ENCODE assay signal across 14 cellular contexts in genomic region chr2:146321175-146321574, GRCh38.
DNase-seq lines count a peak whose midpoint lies in the region; ATAC-seq and TF ChIP-seq lines count a peak whose summit lies in the region.
"Had no signal": no experiment of that assay in that cellular context is flagged by ENCODE, and none has a peak within 500 bp of the region (broad histone marks: within the 10 kb centered on the region; RNA-seq: fewer than 3 reads in every experiment).

No MANE protein-coding gene starts in this region.

- H3K9me3 ChIP-seq in neuron (ENCODE audit: low read length), result no peaks in the 10 kb centered on the region
- H3K9me3 ChIP-seq: heart left ventricle had no signal

- H3K4me3 ChIP-seq in fibroblast of mammary gland (ENCODE audit: control insufficient read depth, low read depth, low read length) (no peak overlapping the region), neuron (ENCODE audit: low read length) (no peak overlapping the region)
- H3K4me3 ChIP-seq: heart left ventricle had no signal

- H3K4me1 ChIP-seq in neuron (ENCODE audit: insufficient read depth, low read length), result peaks cover 16% of the 10 kb centered on the region
- H3K4me1 ChIP-seq: heart left ventricle had no signal

- TF ChIP-seq CTCF in WTC11 (IDR thresholded peaks at IDR 0.05), result no peak
- TF ChIP-seq CTCF in fibroblast of mammary gland (conservative IDR thresholded peaks at IDR 0.05; ENCODE audit: control insufficient read depth, insufficient read depth, low read depth, low read length), result no peak

- H3K27me3 ChIP-seq in neuron (ENCODE audit: insufficient read depth, low read length), result no peaks in the 10 kb centered on the region
- H3K27me3 ChIP-seq: heart left ventricle had no signal

- H3K27ac Mint-ChIP-seq in WTC11, result no peak overlapping the region
- H3K27ac Mint-ChIP-seq in activated naive CD4-positive, alpha-beta T cell treated with anti-CD3 and anti-CD28 coated beads, Interleukin-2, amount 10 ng/mL, durations not matched to agents 7 days and 5 days, result no peak overlapping the region
- H3K27ac Mint-ChIP-seq: activated naive CD8-positive, alpha-beta T cell treated with anti-CD3 and anti-CD28 coated beads, Interleukin-2, amount 10 ng/mL, durations not matched to agents 7 days and 5 days had no signal

- H3K4me3 Mint-ChIP-seq in WTC11, result no peak overlapping the region
- H3K4me3 Mint-ChIP-seq in activated naive CD4-positive, alpha-beta T cell treated with anti-CD3 and anti-CD28 coated beads, Interleukin-2, amount 10 ng/mL, durations not matched to agents 7 days and 5 days, result no peak overlapping the region
- H3K4me3 Mint-ChIP-seq: activated naive CD8-positive, alpha-beta T cell treated with anti-CD3 and anti-CD28 coated beads, Interleukin-2, amount 10 ng/mL, durations not matched to agents 7 days and 5 days had no signal

- H3K4me1 Mint-ChIP-seq in WTC11, result peaks cover 10% of the 10 kb centered on the region
- no peaks in the 10 kb centered on the region for H3K4me1 Mint-ChIP-seq in activated naive CD4-positive, alpha-beta T cell treated with anti-CD3 and anti-CD28 coated beads, Interleukin-2, amount 10 ng/mL, durations not matched to agents 7 days and 5 days
- H3K4me1 Mint-ChIP-seq: activated naive CD8-positive, alpha-beta T cell treated with anti-CD3 and anti-CD28 coated beads, Interleukin-2, amount 10 ng/mL, durations not matched to agents 7 days and 5 days had no signal

- H3K36me3 Mint-ChIP-seq in WTC11, result no peaks in the 10 kb centered on the region
- no peaks in the 10 kb centered on the region for H3K36me3 Mint-ChIP-seq in activated naive CD4-positive, alpha-beta T cell treated with anti-CD3 and anti-CD28 coated beads, Interleukin-2, amount 10 ng/mL, durations not matched to agents 7 days and 5 days
- H3K36me3 Mint-ChIP-seq: activated naive CD8-positive, alpha-beta T cell treated with anti-CD3 and anti-CD28 coated beads, Interleukin-2, amount 10 ng/mL, durations not matched to agents 7 days and 5 days had no signal

- no peaks in the 10 kb centered on the region for H3K27me3 Mint-ChIP-seq in WTC11 (ENCODE audit: low read depth)
- H3K27me3 Mint-ChIP-seq in activated naive CD4-positive, alpha-beta T cell treated with anti-CD3 and anti-CD28 coated beads, Interleukin-2, amount 10 ng/mL, durations not matched to agents 7 days and 5 days, result no peaks in the 10 kb centered on the region
- H3K27me3 Mint-ChIP-seq: activated naive CD8-positive, alpha-beta T cell treated with anti-CD3 and anti-CD28 coated beads, Interleukin-2, amount 10 ng/mL, durations not matched to agents 7 days and 5 days had no signal

- no peaks in the 10 kb centered on the region for H3K9me3 Mint-ChIP-seq in WTC11
- H3K9me3 Mint-ChIP-seq in activated naive CD4-positive, alpha-beta T cell treated with anti-CD3 and anti-CD28 coated beads, Interleukin-2, amount 10 ng/mL, durations not matched to agents 7 days and 5 days, result no peaks in the 10 kb centered on the region
- H3K9me3 Mint-ChIP-seq: activated naive CD8-positive, alpha-beta T cell treated with anti-CD3 and anti-CD28 coated beads, Interleukin-2, amount 10 ng/mL, durations not matched to agents 7 days and 5 days had no signal

- H2AFZ ChIP-seq in neuron (ENCODE audit: low read depth, low read length), result peak overlapping the region; percentile 57

- CTCF ChIA-PET in WTC11 (lab: Charles Lee), result no interaction called here
- CTCF ChIA-PET in activated naive CD4-positive, alpha-beta T cell treated with anti-CD3 and anti-CD28 coated beads, Interleukin-2, amount 10 ng/mL, durations not matched to agents 7 days and 5 days (lab: Charles Lee), result no interaction called here

- DNase-seq in ELF-1 (ENCODE audit: low read depth, low spot score), result peak; percentile 2
- DNase-seq in WTC11 (ENCODE audit: low spot score), result no peak
- DNase-seq in fibroblast of mammary gland (ENCODE audit: low read depth), result peak; percentile 60
- no peak for DNase-seq in stimulated activated CD4-positive, alpha-beta T cell treated with anti-CD3 and anti-CD28 coated beads, Interleukin-1b, Interleukin-23, amount 100 ng/mL, for 48 hours
- DNase-seq in activated naive CD4-positive, alpha-beta T cell treated with anti-CD3 and anti-CD28 coated beads, Interleukin-2, amount 10 ng/mL, durations not matched to agents 7 days and 5 days, result no peak
- no peak for DNase-seq in ACHN
- DNase-seq: activated naive CD8-positive, alpha-beta T cell treated with anti-CD3 and anti-CD28 coated beads, Interleukin-2, amount 10 ng/mL, durations not matched to agents 7 days and 5 days; activated T-cell treated with anti-CD3 and anti-CD28 coated beads, Interleukin-2, amount 50 U/mL, for 1 hour; Calu3; heart left ventricle; NCI-H1694; NCI-H446 had no signal

- ATAC-seq in WTC11 (peak; percentile 62), HG03139 (IDR thresholded peaks at IDR 0.05; ENCODE audit: unreplicated experiment) (no peak)
- ATAC-seq: heart left ventricle had no signal

- no peaks in the 10 kb centered on the region for H3K36me3 ChIP-seq in neuron (ENCODE audit: insufficient read depth, low read length)
- H3K36me3 ChIP-seq: heart left ventricle had no signal

- in situ Hi-C loops in ACHN (cut with HindIII; ENCODE audit: low pct_ligation_motif_present, low pct_unique_long_range_greater_than_20kb, low sequenced_read_pairs), result no loop called here

- POLR2A ChIA-PET in WTC11 (lab: Charles Lee), result no interaction called here

TF ChIP-seq in WTC11, 78 proteins besides CTCF, POLR2A, EP300 and RAD21:
- TF ChIP-seq TCF7 (CRISPR knock-in tag; IDR thresholded peaks at IDR 0.05; ENCODE audit: low read depth), result no peak
- TF ChIP-seq NFE2L1 (CRISPR knock-in tag; IDR thresholded peaks at IDR 0.05), result no peak
- TF ChIP-seq KAT7 (CRISPR knock-in tag; IDR thresholded peaks at IDR 0.05; ENCODE audit: borderline replicate concordance), result no peak

Comparison
In these comparisons a context has a peak if more than half of its experiments do, and no peak if none do; other contexts are left out.
1. DNase-seq: peak in ELF-1 (single experiment) and fibroblast of mammary gland (single experiment); none in WTC11 (single experiment), stimulated activated CD4-positive, alpha-beta T cell treated with anti-CD3 and anti-CD28 coated beads, Interleukin-1b, Interleukin-23, amount 100 ng/mL, for 48 hours (single experiment), activated naive CD4-positive, alpha-beta T cell treated with anti-CD3 and anti-CD28 coated beads, Interleukin-2, amount 10 ng/mL, durations not matched to agents 7 days and 5 days (single experiment) and ACHN (single experiment).